ENCODE assay signal across 22 cellular contexts in the genomic region with DNA sequence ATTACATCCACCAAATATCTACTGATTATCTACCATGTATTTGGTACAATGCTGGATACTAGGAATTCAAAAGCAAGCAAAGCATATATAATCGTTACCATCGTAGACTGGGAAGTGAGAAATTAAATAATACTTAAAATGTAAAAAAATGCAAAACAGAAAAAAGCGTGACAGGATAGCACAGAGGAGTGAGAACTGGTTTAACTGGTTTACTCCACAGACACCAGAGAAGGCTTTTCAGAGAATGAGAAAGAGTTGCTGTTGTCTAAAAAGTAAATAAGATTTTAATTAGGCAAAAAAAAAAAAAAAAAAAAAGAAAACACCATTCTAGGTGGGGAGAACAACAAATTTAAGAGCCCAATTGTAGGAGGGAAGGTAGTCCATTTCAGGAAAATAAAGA.
"Had no signal": no experiment of that assay in that cellular context is flagged by ENCODE, and none has a peak within 500 bp of the region (broad histone marks: within the 10 kb centered on the region; RNA-seq: fewer than 3 reads in every experiment).

No MANE protein-coding gene starts in this region.

- H3K9me3 ChIP-seq: body of pancreas, neutrophil, pancreas, thyroid gland, upper lobe of right lung had no signal

- H3K4me1 ChIP-seq: body of pancreas, pancreas, psoas muscle, right atrium auricular region, thyroid gland, upper lobe of right lung had no signal

- DNase-seq: activated CD4-positive, alpha-beta T cell treated with anti-CD3 and anti-CD28 coated beads for 1 hour; activated CD4-positive, alpha-beta T cell treated with anti-CD3 and anti-CD28 coated beads, Interleukin-2, amount 50 U/mL, for 1 hour; activated CD8-positive, alpha-beta T cell treated with anti-CD3 and anti-CD28 coated beads, Interleukin-2, amount 10 ng/mL, durations not matched to agents 7 days and 5 days; activated gamma-delta T cell; anterior cingulate cortex; body of pancreas; effector CD4-positive, alpha-beta T cell; erythroblast; foreskin fibroblast; pancreas; psoas muscle; stimulated activated CD4-positive, alpha-beta T cell treated with anti-CD3 and anti-CD28 coated beads, Interleukin-4, amount 100 ng/mL, for 24 hours; stimulated activated naive CD8-positive, alpha-beta T cell treated with anti-CD3 and anti-CD28 coated beads, Interleukin-15, Interleukin-2, amounts not matched to agents 100 U/mL and 50 U/mL, for 24 hours; substantia nigra; thyroid gland; upper lobe of right lung; WERI-Rb-1 had no signal

- H3K4me3 ChIP-seq: body of pancreas, pancreas, psoas muscle, right atrium auricular region, thyroid gland, upper lobe of right lung had no signal

- FAIRE-seq: endometrium, islet of Langerhans, pancreas, TTC549 had no signal

- H3K36me3 ChIP-seq: neutrophil, pancreas, right atrium auricular region, thyroid gland, upper lobe of right lung, WERI-Rb-1 had no signal

- H3K27ac ChIP-seq: body of pancreas, neutrophil, pancreas, psoas muscle, right atrium auricular region, thyroid gland, upper lobe of right lung, WERI-Rb-1 had no signal

- ATAC-seq: activated CD8-positive, alpha-beta T cell treated with anti-CD3 and anti-CD28 coated beads, Interleukin-2, amount 10 ng/mL, durations not matched to agents 7 days and 5 days; body of pancreas; pancreas; psoas muscle; stimulated activated naive CD8-positive, alpha-beta T cell treated with anti-CD3 and anti-CD28 coated beads, Interleukin-15, Interleukin-2, amounts not matched to agents 100 U/mL and 50 U/mL, for 24 hours; upper lobe of right lung had no signal

- H3K27me3 ChIP-seq: body of pancreas, neutrophil, pancreas, right atrium auricular region, thyroid gland, upper lobe of right lung had no signal
